Comparison of ENCODE assay signal across 14 cellular contexts in the genomic region with DNA sequence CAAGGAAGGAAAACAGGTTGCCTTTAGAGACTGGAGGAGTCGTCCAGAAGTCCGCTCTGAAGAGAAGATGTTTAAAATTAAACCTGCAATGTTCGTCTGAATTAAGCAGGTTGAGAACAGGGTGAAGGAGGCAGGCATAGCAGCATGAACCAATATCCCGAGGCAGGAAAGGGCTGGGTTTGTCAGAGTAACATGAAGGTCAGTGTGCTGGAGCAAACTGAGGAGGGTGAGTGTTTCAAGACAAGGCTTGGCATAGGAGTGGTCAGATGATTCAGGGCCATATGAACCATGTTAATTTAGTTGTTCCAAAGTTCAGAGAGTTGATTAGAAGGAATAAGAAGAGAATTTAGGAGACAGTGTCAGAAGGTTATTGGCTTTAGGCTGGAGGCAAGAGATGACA.
DNase-seq lines count a peak whose midpoint lies in the region; ATAC-seq and TF ChIP-seq lines count a peak whose summit lies in the region.
"Had no signal": no experiment of that assay in that cellular context is flagged by ENCODE, and none has a peak within 500 bp of the region (broad histone marks: within the 10 kb centered on the region; RNA-seq: fewer than 3 reads in every experiment).

No MANE protein-coding gene starts in this region.

- H3K4me1 ChIP-seq in muscle layer of duodenum (ENCODE audit: control insufficient read depth in 1 of 2, insufficient read depth in 2 of 2, low read length in 2 of 2), result peaks cover 0 to 12% of the 10 kb centered on the region in 2 donors

- no peaks in the 10 kb centered on the region for H3K9me3 ChIP-seq in muscle layer of duodenum (ENCODE audit: control insufficient read depth in 1 of 2, low read length in 2 of 2)

- H3K9me3 Mint-ChIP-seq in stimulated activated naive CD8-positive, alpha-beta T cell treated with anti-CD3 and anti-CD28 coated beads, Interleukin-15, Interleukin-2, amounts not matched to agents 100 ng/mL and 50 ng/mL, for 24 hours, result peaks cover 15% of the 10 kb centered on the region
- peaks cover 0 to 1% of the 10 kb centered on the region in 2 donors for H3K9me3 Mint-ChIP-seq in effector memory CD8-positive, alpha-beta T cell

- peak overlapping the region; percentile 16 for H3K27ac Mint-ChIP-seq in stimulated activated naive CD8-positive, alpha-beta T cell treated with anti-CD3 and anti-CD28 coated beads, Interleukin-15, Interleukin-2, amounts not matched to agents 100 ng/mL and 50 ng/mL, for 24 hours
- peak overlapping the region; percentile 4 to 54 for H3K27ac Mint-ChIP-seq in effector memory CD8-positive, alpha-beta T cell

- H3K4me3 ChIP-seq in muscle layer of duodenum (ENCODE audit: low read depth in 1 of 2, low read length in 2 of 2), result no peak overlapping the region

- H3K36me3 Mint-ChIP-seq in stimulated activated naive CD8-positive, alpha-beta T cell treated with anti-CD3 and anti-CD28 coated beads, Interleukin-15, Interleukin-2, amounts not matched to agents 100 ng/mL and 50 ng/mL, for 24 hours (ENCODE audit: low read depth), result peaks cover 20% of the 10 kb centered on the region
- H3K36me3 Mint-ChIP-seq in effector memory CD8-positive, alpha-beta T cell (ENCODE audit: insufficient read depth), result peaks cover 6% of the 10 kb centered on the region

- POLR2A ChIA-PET in HEK293T (lab: Yijun Ruan, JAX), result no interaction called here

- CTCF ChIA-PET in HEK293T (lab: Yijun Ruan, JAX), result no interaction called here

- H3K4me1 Mint-ChIP-seq in stimulated activated naive CD8-positive, alpha-beta T cell treated with anti-CD3 and anti-CD28 coated beads, Interleukin-15, Interleukin-2, amounts not matched to agents 100 ng/mL and 50 ng/mL, for 24 hours (ENCODE audit: low read depth), result peaks cover 64% of the 10 kb centered on the region
- peaks cover 32 to 67% of the 10 kb centered on the region in 2 donors for H3K4me1 Mint-ChIP-seq in effector memory CD8-positive, alpha-beta T cell (ENCODE audit: low read depth in 2 of 2)

- DNase-seq in stimulated activated naive CD8-positive, alpha-beta T cell treated with anti-CD3 and anti-CD28 coated beads, Interleukin-15, Interleukin-2, amounts not matched to agents 100 U/mL and 50 U/mL, for 24 hours, result no peak
- DNase-seq in effector memory CD8-positive, alpha-beta T cell, result no peak
- DNase-seq in HEK293T (ENCODE audit: extremely low spot score) (no peak), globus pallidus (ENCODE audit: low spot score) (no peak), superior temporal gyrus (ENCODE audit: extremely low spot score) (no peak), germinal center (ENCODE audit: low spot score) (no peak)
- DNase-seq: activated gamma-delta T cell treated with Interleukin-2 at 50 U/mL for 16 hours, DMS79, left cardiac atrium, MM.1S, OCI-M1 had no signal

- ATAC-seq in stimulated activated naive CD8-positive, alpha-beta T cell treated with anti-CD3 and anti-CD28 coated beads, Interleukin-15, Interleukin-2, amounts not matched to agents 100 U/mL and 50 U/mL, for 24 hours, result no peak
- no peak for ATAC-seq in effector memory CD8-positive, alpha-beta T cell (replicated peaks)

- H3K4me3 Mint-ChIP-seq in stimulated activated naive CD8-positive, alpha-beta T cell treated with anti-CD3 and anti-CD28 coated beads, Interleukin-15, Interleukin-2, amounts not matched to agents 100 ng/mL and 50 ng/mL, for 24 hours, result no peak overlapping the region
- H3K4me3 Mint-ChIP-seq in effector memory CD8-positive, alpha-beta T cell, result peak overlapping the region; percentile 1 to 24

- H3K27me3 ChIP-seq in muscle layer of duodenum (ENCODE audit: low read depth, low read length), result no peaks in the 10 kb centered on the region
- H3K27me3 ChIP-seq: neutrophil had no signal

- H3K27me3 Mint-ChIP-seq in stimulated activated naive CD8-positive, alpha-beta T cell treated with anti-CD3 and anti-CD28 coated beads, Interleukin-15, Interleukin-2, amounts not matched to agents 100 ng/mL and 50 ng/mL, for 24 hours, result no peaks in the 10 kb centered on the region
- no peaks in the 10 kb centered on the region for H3K27me3 Mint-ChIP-seq in effector memory CD8-positive, alpha-beta T cell

- H3K27ac ChIP-seq in muscle layer of duodenum (ENCODE audit: low read length), result peak overlapping the region; percentile 24
- H3K27ac ChIP-seq: neutrophil had no signal

- H3K36me3 ChIP-seq in muscle layer of duodenum (ENCODE audit: control insufficient read depth in 1 of 2, insufficient read depth in 2 of 2, low read length in 2 of 2), result no peaks in the 10 kb centered on the region
- H3K36me3 ChIP-seq: neutrophil had no signal

TF ChIP-seq in HEK293T, 16 proteins besides CTCF, POLR2A, EP300 and RAD21:
- TF ChIP-seq L3MBTL2 (conservative IDR thresholded peaks at IDR 0.05) (no peak), HDGF (IDR thresholded peaks at IDR 0.05; ENCODE audit: borderline replicate concordance) (no peak), FOXK2 (IDR thresholded peaks at IDR 0.05) (no peak), SP1 (IDR thresholded peaks at IDR 0.05) (no peak), FOXA1 (IDR thresholded peaks at IDR 0.05) (no peak), LEF1 (IDR thresholded peaks at IDR 0.05; ENCODE audit: borderline replicate concordance) (no peak), CTBP1 (IDR thresholded peaks at IDR 0.05; ENCODE audit: borderline replicate concordance) (no peak), ZNF384 (IDR thresholded peaks at IDR 0.05) (no peak), NFRKB (IDR thresholded peaks at IDR 0.05) (no peak), SUZ12 (IDR thresholded peaks at IDR 0.05) (no peak), BHLHE40 (IDR thresholded peaks at IDR 0.05; ENCODE audit: borderline replicate concordance) (no peak), ELF4 (IDR thresholded peaks at IDR 0.05) (no peak), TARDBP (IDR thresholded peaks at IDR 0.05) (no peak), ARNT (IDR thresholded peaks at IDR 0.05) (no peak), FOXM1 (IDR thresholded peaks at IDR 0.05; ENCODE audit: borderline replicate concordance) (no peak)
- TF ChIP-seq, protein P1, sequence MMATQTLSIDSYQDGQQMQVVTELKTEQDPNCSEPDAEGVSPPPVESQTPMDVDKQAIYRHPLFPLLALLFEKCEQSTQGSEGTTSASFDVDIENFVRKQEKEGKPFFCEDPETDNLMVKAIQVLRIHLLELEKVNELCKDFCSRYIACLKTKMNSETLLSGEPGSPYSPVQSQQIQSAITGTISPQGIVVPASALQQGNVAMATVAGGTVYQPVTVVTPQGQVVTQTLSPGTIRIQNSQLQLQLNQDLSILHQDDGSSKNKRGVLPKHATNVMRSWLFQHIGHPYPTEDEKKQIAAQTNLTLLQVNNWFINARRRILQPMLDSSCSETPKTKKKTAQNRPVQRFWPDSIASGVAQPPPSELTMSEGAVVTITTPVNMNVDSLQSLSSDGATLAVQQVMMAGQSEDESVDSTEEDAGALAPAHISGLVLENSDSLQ (IDR thresholded peaks at IDR 0.05), result no peak
